In genomic region chr7:37032258-37032601, GRCh38 we compare ENCODE assay signal across 9 cellular contexts.
A peak's percentile ranks its signal among the peaks of the same experiment; 100 is the strongest.
DNase-seq lines count a peak whose midpoint lies in the region; ATAC-seq and TF ChIP-seq lines count a peak whose summit lies in the region.
"Had no signal": no experiment of that assay in that cellular context is flagged by ENCODE, and none has a peak within 500 bp of the region (broad histone marks: within the 10 kb centered on the region; RNA-seq: fewer than 3 reads in every experiment).

No MANE protein-coding gene starts in this region.

- H3K27ac ChIP-seq in cingulate gyrus (ENCODE audit: low read depth, low read length) (peak overlapping the region; percentile 70), tibial nerve (peak overlapping the region; percentile 42 to 88 (median 70))

- no peaks in the 10 kb centered on the region for H3K27me3 Mint-ChIP-seq in activated CD4-positive, alpha-beta memory T cell treated with anti-CD3 and anti-CD28 coated beads, Interleukin-2, amount 10 ng/mL, durations not matched to agents 7 days and 5 days
- H3K27me3 Mint-ChIP-seq in activated CD4-positive, alpha-beta memory T cell treated with anti-CD3 and anti-CD28 coated beads for 36 hours: no peaks in the 10 kb centered on the region

- DNase-seq in activated CD4-positive, alpha-beta memory T cell treated with anti-CD3 and anti-CD28 coated beads, Interleukin-2, amount 10 ng/mL, durations not matched to agents 7 days and 5 days: no peak
- no peak for DNase-seq in activated CD4-positive, alpha-beta memory T cell treated with anti-CD3 and anti-CD28 coated beads for 36 hours
- DNase-seq in mucosa of descending colon: no peak
- no peak for DNase-seq in tibial nerve (ENCODE audit: low spot score in 2 of 2)
- no peak for DNase-seq in NCI-H345 (lab: John Stamatoyannopoulos, UW)

- peak overlapping the region; percentile 55 for H3K27ac Mint-ChIP-seq in activated CD4-positive, alpha-beta memory T cell treated with anti-CD3 and anti-CD28 coated beads, Interleukin-2, amount 10 ng/mL, durations not matched to agents 7 days and 5 days
- H3K27ac Mint-ChIP-seq in activated CD4-positive, alpha-beta memory T cell treated with anti-CD3 and anti-CD28 coated beads for 36 hours: no peak overlapping the region

- H3K9me3 Mint-ChIP-seq in activated CD4-positive, alpha-beta memory T cell treated with anti-CD3 and anti-CD28 coated beads, Interleukin-2, amount 10 ng/mL, durations not matched to agents 7 days and 5 days: no peaks in the 10 kb centered on the region
- no peaks in the 10 kb centered on the region for H3K9me3 Mint-ChIP-seq in activated CD4-positive, alpha-beta memory T cell treated with anti-CD3 and anti-CD28 coated beads for 36 hours

- POLR2A ChIA-PET in activated CD4-positive, alpha-beta memory T cell treated with anti-CD3 and anti-CD28 coated beads, Interleukin-2, amount 10 ng/mL, durations not matched to agents 7 days and 5 days (lab: Charles Lee): no interaction called here
- POLR2A ChIA-PET in activated CD4-positive, alpha-beta memory T cell treated with anti-CD3 and anti-CD28 coated beads for 36 hours (lab: Charles Lee): no interaction called here

- ATAC-seq in mucosa of descending colon: peak; percentile 15
- ATAC-seq in HG02884 (IDR thresholded peaks at IDR 0.05; ENCODE audit: unreplicated experiment): no peak
- no peak for ATAC-seq in GM18511 (IDR thresholded peaks at IDR 0.05; ENCODE audit: unreplicated experiment)

- peaks cover 39% of the 10 kb centered on the region for H3K4me1 Mint-ChIP-seq in activated CD4-positive, alpha-beta memory T cell treated with anti-CD3 and anti-CD28 coated beads, Interleukin-2, amount 10 ng/mL, durations not matched to agents 7 days and 5 days
- H3K4me1 Mint-ChIP-seq in activated CD4-positive, alpha-beta memory T cell treated with anti-CD3 and anti-CD28 coated beads for 36 hours (ENCODE audit: low read depth): peaks cover 52% of the 10 kb centered on the region

- TF ChIP-seq EP300 in tibial nerve (IDR thresholded peaks at IDR 0.05): no peak

- H3K4me3 Mint-ChIP-seq in activated CD4-positive, alpha-beta memory T cell treated with anti-CD3 and anti-CD28 coated beads, Interleukin-2, amount 10 ng/mL, durations not matched to agents 7 days and 5 days: no peak overlapping the region
- no peak overlapping the region for H3K4me3 Mint-ChIP-seq in activated CD4-positive, alpha-beta memory T cell treated with anti-CD3 and anti-CD28 coated beads for 36 hours

- no peak for TF ChIP-seq POLR2A in tibial nerve (IDR thresholded peaks at IDR 0.05)

- intact Hi-C loops in activated CD4-positive, alpha-beta memory T cell treated with anti-CD3 and anti-CD28 coated beads for 36 hours (cut with micrococcal nuclease): loop anchor here (1.0 to 5.0 kb wide), 3 partner anchors 33 to 320 kb away; no protein-coding TSS in a partner anchor
- intact Hi-C loops in mucosa of descending colon (cut with DNase I, micrococcal nuclease): no loop called here

- H3K4me3 ChIP-seq in mucosa of descending colon (no peak overlapping the region), tibial nerve (no peak overlapping the region)
- H3K4me3 ChIP-seq: right lobe of liver had no signal

- no peaks in the 10 kb centered on the region for H3K9me3 ChIP-seq in mucosa of descending colon
- H3K9me3 ChIP-seq in tibial nerve: no peaks in the 10 kb centered on the region
- H3K9me3 ChIP-seq: right lobe of liver had no signal

- H3K4me1 ChIP-seq in mucosa of descending colon (ENCODE audit: low read depth) (no peaks in the 10 kb centered on the region), tibial nerve (peaks cover 0 to 38% (median 21%) of the 10 kb centered on the region in 4 donors)

- no peaks in the 10 kb centered on the region for H3K27me3 ChIP-seq in tibial nerve
- H3K27me3 ChIP-seq: right lobe of liver had no signal

- H3K36me3 ChIP-seq in mucosa of descending colon (ENCODE audit: low read depth) (no peaks in the 10 kb centered on the region), tibial nerve (no peaks in the 10 kb centered on the region)
- H3K36me3 ChIP-seq: right lobe of liver had no signal

- peaks cover 25% of the 10 kb centered on the region for H3K36me3 Mint-ChIP-seq in activated CD4-positive, alpha-beta memory T cell treated with anti-CD3 and anti-CD28 coated beads, Interleukin-2, amount 10 ng/mL, durations not matched to agents 7 days and 5 days (ENCODE audit: low read depth)
- H3K36me3 Mint-ChIP-seq in activated CD4-positive, alpha-beta memory T cell treated with anti-CD3 and anti-CD28 coated beads for 36 hours: peaks cover 31% of the 10 kb centered on the region

- 79 to 81% methylated on average over 4 of the region's 4 CpGs for WGBS in tibial nerve, 2 donors

- no peak for TF ChIP-seq CTCF in mucosa of descending colon (IDR thresholded peaks at IDR 0.05)
- no peak for TF ChIP-seq CTCF in tibial nerve (IDR thresholded peaks at IDR 0.05)

- CTCF ChIA-PET in activated CD4-positive, alpha-beta memory T cell treated with anti-CD3 and anti-CD28 coated beads, Interleukin-2, amount 10 ng/mL, durations not matched to agents 7 days and 5 days (lab: Charles Lee): no interaction called here
- CTCF ChIA-PET in activated CD4-positive, alpha-beta memory T cell treated with anti-CD3 and anti-CD28 coated beads for 36 hours (lab: Charles Lee): no interaction called here
